15 cellular contexts compared by ENCODE assay signal in genomic region chr12:67151891-67152290, GRCh38.
"Had no signal": no experiment of that assay in that cellular context is flagged by ENCODE, and none has a peak within 500 bp of the region (broad histone marks: within the 10 kb centered on the region; RNA-seq: fewer than 3 reads in every experiment).

No MANE protein-coding gene starts in this region.

- H3K9me3 ChIP-seq: ascending aorta, gastroesophageal sphincter, ovary, suprapubic skin, upper lobe of left lung had no signal

- H3K27ac Mint-ChIP-seq: activated naive CD8-positive, alpha-beta T cell treated with anti-CD3 and anti-CD28 coated beads for 36 hours; stimulated activated effector memory CD8-positive, alpha-beta T cell treated with anti-CD3 and anti-CD28 coated beads, Interleukin-12 subunit alpha, Interleukin-12 subunit beta, amount 100 ng/mL, for 72 hours had no signal

- H3K4me1 ChIP-seq: ascending aorta, gastroesophageal sphincter, suprapubic skin, upper lobe of left lung had no signal

- H3K9me3 Mint-ChIP-seq: activated naive CD8-positive, alpha-beta T cell treated with anti-CD3 and anti-CD28 coated beads for 36 hours; activated T-cell treated with anti-CD3 and anti-CD28 coated beads, Interleukin-2, amount 50 U/mL, for 4 hours; neural crest cell; stimulated activated effector memory CD8-positive, alpha-beta T cell treated with anti-CD3 and anti-CD28 coated beads, Interleukin-12 subunit alpha, Interleukin-12 subunit beta, amount 100 ng/mL, for 72 hours had no signal

- H3K36me3 Mint-ChIP-seq: activated naive CD8-positive, alpha-beta T cell treated with anti-CD3 and anti-CD28 coated beads for 36 hours; stimulated activated effector memory CD8-positive, alpha-beta T cell treated with anti-CD3 and anti-CD28 coated beads, Interleukin-12 subunit alpha, Interleukin-12 subunit beta, amount 100 ng/mL, for 72 hours had no signal

- H3K36me3 ChIP-seq: ascending aorta, cardiac muscle cell, gastroesophageal sphincter, ovary, suprapubic skin, upper lobe of left lung had no signal

- H3K4me3 ChIP-seq: ascending aorta, cardiac muscle cell, gastroesophageal sphincter, ovary, skin epidermis, suprapubic skin, upper lobe of left lung had no signal

- H3K27ac ChIP-seq: ascending aorta, gastroesophageal sphincter, ovary, skin epidermis, suprapubic skin, upper lobe of left lung had no signal

- H3K27me3 ChIP-seq: ascending aorta, gastroesophageal sphincter, ovary, suprapubic skin, upper lobe of left lung had no signal

- H3K4me3 Mint-ChIP-seq: activated naive CD8-positive, alpha-beta T cell treated with anti-CD3 and anti-CD28 coated beads for 36 hours; activated T-cell treated with anti-CD3 and anti-CD28 coated beads, Interleukin-2, amount 50 U/mL, for 4 hours; neural crest cell; stimulated activated effector memory CD8-positive, alpha-beta T cell treated with anti-CD3 and anti-CD28 coated beads, Interleukin-12 subunit alpha, Interleukin-12 subunit beta, amount 100 ng/mL, for 72 hours had no signal

- H3K4me1 Mint-ChIP-seq: neural crest cell; stimulated activated effector memory CD8-positive, alpha-beta T cell treated with anti-CD3 and anti-CD28 coated beads, Interleukin-12 subunit alpha, Interleukin-12 subunit beta, amount 100 ng/mL, for 72 hours had no signal

- DNase-seq: activated effector memory CD4-positive, alpha-beta T cell treated with anti-CD3 and anti-CD28 coated beads, Interleukin-2, amount 50 U/mL, for 16 hours; activated naive CD8-positive, alpha-beta T cell treated with anti-CD3 and anti-CD28 coated beads for 36 hours; activated T-cell treated with anti-CD3 and anti-CD28 coated beads, Interleukin-2, amount 50 U/mL, for 4 hours; kidney; left ventricle myocardium superior; ovary; T-helper 2 cell; upper lobe of left lung had no signal
